ENCODE assay signal across 8 cellular contexts in the genomic region with DNA sequence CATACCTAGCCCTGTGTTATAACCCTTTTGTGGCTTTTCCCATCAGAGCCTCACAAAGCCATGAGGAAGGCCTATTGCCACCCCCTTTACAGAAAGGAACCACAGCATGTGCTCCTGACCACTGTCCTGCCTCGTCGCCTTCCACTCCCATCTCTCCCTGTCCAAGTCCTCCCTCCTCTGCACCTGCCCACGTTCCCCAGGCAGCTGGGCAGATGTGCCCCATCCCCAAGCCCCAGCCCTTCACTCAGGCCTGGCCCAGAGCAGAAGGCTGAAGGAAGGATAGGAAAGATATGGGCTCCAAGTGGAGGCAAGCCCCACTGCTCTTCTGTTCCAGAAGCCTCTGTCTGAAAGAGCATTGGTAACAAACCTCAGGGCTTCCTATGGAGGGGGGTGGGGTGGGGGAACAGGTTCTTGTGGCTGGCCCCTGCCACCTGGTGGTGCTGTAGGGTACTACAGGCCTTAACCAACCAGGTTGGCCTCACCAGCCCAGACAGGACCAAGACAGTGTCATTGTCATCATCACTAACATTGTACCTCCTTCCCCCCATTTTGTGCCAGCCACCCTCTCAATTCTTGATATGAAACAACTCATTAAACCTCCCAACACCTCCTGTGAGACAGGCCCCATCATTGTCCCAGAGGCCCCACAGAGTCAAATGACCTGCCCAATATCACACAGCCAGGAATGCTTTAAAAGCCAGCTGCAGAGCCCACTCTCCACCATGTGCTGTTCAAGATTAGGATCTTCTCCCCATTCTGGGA. TPM values are rescaled to one million over a fixed set of nuclear protein-coding genes. Genes with fewer than 3 reads are reported as not detected.
A peak's percentile ranks its signal among the peaks of the same experiment; 100 is the strongest.
DNase-seq lines count a peak whose midpoint lies in the region; ATAC-seq and TF ChIP-seq lines count a peak whose summit lies in the region.

No MANE protein-coding gene starts in this region.

- peaks cover 7% of the 10 kb centered on the region for H3K4me1 Mint-ChIP-seq in activated CD4-positive, alpha-beta T cell treated with anti-CD3 and anti-CD28 coated beads for 36 hours

- no peak overlapping the region for H3K4me3 Mint-ChIP-seq in activated CD4-positive, alpha-beta T cell treated with anti-CD3 and anti-CD28 coated beads for 36 hours

- intact Hi-C loops in activated CD4-positive, alpha-beta T cell treated with anti-CD3 and anti-CD28 coated beads for 36 hours (cut with DNase I, micrococcal nuclease) = loop anchor here (1.0 to 5.0 kb wide), 5 partner anchors 91 to 202 kb away; a partner anchor contains a TSS

- H3K36me3 ChIP-seq in BJ (ENCODE audit: control insufficient read depth, insufficient read depth, low read length) = peaks cover 5% of the 10 kb centered on the region

- CTCF ChIA-PET in BJ (lab: Yijun Ruan, JAX) = interaction anchor here (0.5 to 19.8 kb wide), 18 partner anchors 9 to 150 kb away, joined by 3 to 356 read pairs (median 6); a partner anchor contains a TSS
- CTCF ChIA-PET in activated CD4-positive, alpha-beta T cell treated with anti-CD3 and anti-CD28 coated beads for 36 hours (lab: Charles Lee) = interaction anchor here (0.6 to 2.3 kb wide), 17 partner anchors 9 to 303 kb away, joined by 3 to 14 read pairs (median 3); a partner anchor contains a TSS

- H3K27me3 Mint-ChIP-seq in activated CD4-positive, alpha-beta T cell treated with anti-CD3 and anti-CD28 coated beads for 36 hours = no peaks in the 10 kb centered on the region

- no peak overlapping the region for H3K27ac Mint-ChIP-seq in activated CD4-positive, alpha-beta T cell treated with anti-CD3 and anti-CD28 coated beads for 36 hours

- peaks cover 11% of the 10 kb centered on the region for H3K36me3 Mint-ChIP-seq in activated CD4-positive, alpha-beta T cell treated with anti-CD3 and anti-CD28 coated beads for 36 hours (ENCODE audit: low read depth)

- H3K27me3 ChIP-seq in BJ (ENCODE audit: control insufficient read depth, insufficient read depth, low read length) = no peaks in the 10 kb centered on the region

- ATAC-seq in GM21390 (IDR thresholded peaks at IDR 0.05; ENCODE audit: unreplicated experiment) = peak; percentile 55
- ATAC-seq in activated CD4-positive, alpha-beta T cell treated with anti-CD3 and anti-CD28 coated beads for 36 hours = peak; percentile 96
- no peak for ATAC-seq in HG03139 (IDR thresholded peaks at IDR 0.05; ENCODE audit: unreplicated experiment)

- DNase-seq in BJ (ENCODE audit: low read depth) (no peak), NCI-H2227 (lab: John Stamatoyannopoulos, UW; ENCODE audit: unreplicated experiment) (peak; percentile 65), cerebellar cortex (ENCODE audit: low spot score) (peak; percentile 83), kidney tubule cell (ENCODE audit: low spot score) (peak; percentile 77)
- DNase-seq in activated CD4-positive, alpha-beta T cell treated with anti-CD3 and anti-CD28 coated beads for 36 hours = peak; percentile 91
- peak; percentile 80 for DNase-seq in stimulated activated CD4-positive, alpha-beta T cell treated with anti-CD3 and anti-CD28 coated beads, Interleukin-2, amount 100 ng/mL, for 4 hours (ENCODE audit: low read depth)

- POLR2A ChIA-PET in BJ (lab: Charles Lee) = no interaction called here
- POLR2A ChIA-PET in activated CD4-positive, alpha-beta T cell treated with anti-CD3 and anti-CD28 coated beads for 36 hours (lab: Charles Lee) = no interaction called here

- H3K9me3 Mint-ChIP-seq in activated CD4-positive, alpha-beta T cell treated with anti-CD3 and anti-CD28 coated beads for 36 hours (ENCODE audit: low read depth) = no peaks in the 10 kb centered on the region

- no peak overlapping the region for H3K4me3 ChIP-seq in BJ (ENCODE audit: low read depth, low read length)

- TF ChIP-seq CTCF in BJ (IDR thresholded peaks at IDR 0.05; ENCODE audit: insufficient read depth, low read depth, low read length) = peak; percentile 95

RNA-seq across cellular contexts. Expression of a gene that starts 10.0 kb away (rescaled TPM):
- 9.3 and 18.4 TPM in 2 replicates for polyA plus RNA-seq in BJ (2011; rRNA removed)
- polyA minus RNA-seq in BJ (2011; rRNA and poly(A)+ RNA removed) = 14.9 and 18.3 TPM in 2 replicates
- total RNA-seq in activated CD4-positive, alpha-beta T cell treated with anti-CD3 and anti-CD28 coated beads for 36 hours = 10 to 100 TPM; 23.4 to 26.1 TPM

RNA-seq across cellular contexts. Expression of a gene that starts 53.7 kb away (rescaled TPM):
- polyA plus RNA-seq in BJ (2011; rRNA removed) = 35.7 and 51.7 TPM in 2 replicates
- polyA minus RNA-seq in BJ (2011; rRNA and poly(A)+ RNA removed) = 28.5 and 59.6 TPM in 2 replicates
- 10 to 100 TPM; 52.8 to 68.7 TPM for total RNA-seq in activated CD4-positive, alpha-beta T cell treated with anti-CD3 and anti-CD28 coated beads for 36 hours
